ENCODE assay signal across 1 cellular context in genomic region chr12:114447799-114448617, GRCh38.
TF ChIP-seq lines count a peak whose summit lies in the region.

No MANE protein-coding gene starts in this region.

TF ChIP-seq in K562, 482 proteins besides CTCF, POLR2A, EP300 and RAD21:
- no peak for TF ChIP-seq RNF219 (CRISPR knock-in tag; IDR thresholded peaks at IDR 0.05)
- peak; percentile 15 for TF ChIP-seq RBM25 (IDR thresholded peaks at IDR 0.05; ENCODE audit: low read depth, low read length, severe bottlenecking)
- peak in 1 of 2 experiments; percentile 34; a peak in 2 of 4 replicates for TF ChIP-seq NRF1 (conservative IDR thresholded peaks at IDR 0.05 in 1 of 2, IDR thresholded peaks at IDR 0.05 in 1 of 2)
